ENCODE assay signal across 8 cellular contexts in the genomic region with DNA sequence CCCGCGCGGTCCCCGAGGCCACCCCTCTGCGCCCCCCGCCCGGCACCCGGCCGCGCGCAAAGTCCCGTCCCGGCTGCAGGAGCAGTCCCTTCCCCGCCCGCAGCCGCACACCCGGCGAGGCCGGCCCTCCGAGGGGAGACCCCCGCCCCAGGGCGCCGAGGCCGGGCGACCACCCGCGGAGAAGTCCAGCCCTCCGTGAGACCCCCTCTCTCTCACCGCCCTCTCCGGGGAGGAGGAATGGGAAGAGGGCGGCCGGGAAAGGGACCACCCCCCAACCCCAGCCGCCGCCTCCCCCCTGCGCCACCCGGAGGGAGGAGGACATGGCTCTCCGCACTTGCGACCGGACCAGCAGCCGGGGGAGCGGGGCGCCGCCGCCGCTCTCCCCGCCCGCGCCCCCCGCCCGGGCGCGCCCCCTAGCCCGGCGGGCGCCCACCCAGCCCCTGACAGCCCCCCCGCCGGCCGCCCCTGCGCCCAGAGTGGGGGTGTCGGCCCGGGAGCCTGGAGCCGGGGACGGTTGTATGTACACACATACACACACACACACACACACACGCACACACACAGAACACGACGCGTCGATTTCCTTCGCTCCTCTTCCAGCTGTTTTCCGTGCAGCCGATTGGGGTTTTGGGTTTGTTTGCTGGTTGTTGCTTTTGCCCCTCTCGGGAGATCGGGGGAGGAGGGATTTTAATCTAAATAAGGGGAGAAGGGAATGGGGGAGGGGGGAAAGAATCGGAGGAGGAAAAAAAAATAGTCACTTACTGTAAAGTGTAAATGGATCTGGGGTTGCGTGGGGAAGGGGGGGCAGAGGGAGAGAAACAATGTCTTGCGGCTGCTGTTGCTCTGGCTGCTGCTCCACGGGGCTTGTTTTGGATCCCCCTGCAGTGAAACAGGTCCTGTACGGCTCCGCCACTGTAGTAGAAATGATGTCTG. TPM values are rescaled to one million over a fixed set of nuclear protein-coding genes. Genes with fewer than 3 reads are reported as not detected.
DNase-seq lines count a peak whose midpoint lies in the region; ATAC-seq, FAIRE-seq and TF ChIP-seq lines count a peak whose summit lies in the region.

Gene ATXN1 (minus strand): TSS at position 925 of the 933 bp plus-strand sequence.

- peak; percentile 0 for ATAC-seq in HG02884 (IDR thresholded peaks at IDR 0.05; ENCODE audit: unreplicated experiment)
- no peak for ATAC-seq in HG03354 (IDR thresholded peaks at IDR 0.05; ENCODE audit: poor library complexity, severe bottlenecking, unreplicated experiment)

- H3K27me3 ChIP-seq in GM06990 (replicated peaks; ENCODE audit: control insufficient read depth, insufficient read depth, low read length), result no peaks in the 10 kb centered on the region
- no peaks in the 10 kb centered on the region for H3K27me3 ChIP-seq in astrocyte (ENCODE audit: insufficient read depth, low read length)
- H3K27me3 ChIP-seq in hepatocyte, result no peaks in the 10 kb centered on the region

- no peaks in the 10 kb centered on the region for H3K36me3 Mint-ChIP-seq in astrocyte (ENCODE audit: low read depth, unreplicated experiment)

- H3K4me3 Mint-ChIP-seq in astrocyte (ENCODE audit: unreplicated experiment), result peak within 1 kb of the TSS; percentile 100

- H3K4me2 ChIP-seq in astrocyte (ENCODE audit: low read length) (peak within 1 kb of the TSS; percentile 97), hepatocyte (peak within 1 kb of the TSS; percentile 88)

- H2AFZ ChIP-seq in astrocyte (ENCODE audit: low read depth, low read length) (peak within 1 kb of the TSS; percentile 50), hepatocyte (peak within 1 kb of the TSS; percentile 65)

- FAIRE-seq in astrocyte (lab: Jason Lieb, UNC), result no peak

- peaks cover 49% of the 10 kb centered on the region for H3K4me1 ChIP-seq in astrocyte (ENCODE audit: insufficient read depth, low read length)
- H3K4me1 ChIP-seq in hepatocyte (ENCODE audit: insufficient read depth), result peaks cover 31% of the 10 kb centered on the region

- TF ChIP-seq CTCF in GM06990 (IDR thresholded peaks at IDR 0.05; ENCODE audit: insufficient read depth, low read length, poor library complexity, severe bottlenecking) (no peak), astrocyte (IDR thresholded peaks at IDR 0.05; ENCODE audit: insufficient read depth, low read depth, low read length) (no peak), hepatocyte (IDR thresholded peaks at IDR 0.05; ENCODE audit: poor library complexity) (no peak)

- H3K4me3 ChIP-seq in GM06990 (replicated peaks; ENCODE audit: low read depth, low read length), result peak within 1 kb of the TSS; percentile 83
- peak within 1 kb of the TSS; percentile 84 for H3K4me3 ChIP-seq in astrocyte (ENCODE audit: insufficient read depth, low read depth, low read length)
- H3K4me3 ChIP-seq in hepatocyte, result peak within 1 kb of the TSS; percentile 68

- H3K27ac Mint-ChIP-seq in astrocyte (ENCODE audit: unreplicated experiment), result peak within 1 kb of the TSS; percentile 100

- DNase-seq in GM06990 (ENCODE audit: extremely low read depth, insufficient read length) (no peak), T-helper 1 cell (peak; percentile 24 to 48 (median 28)), astrocyte (ENCODE audit: low read depth) (no peak), hepatocyte (ENCODE audit: low spot score) (peak; percentile 80), pulmonary artery endothelial cell (ENCODE audit: low read depth, low spot score) (no peak), NCI-H345 treated with DMSO at 0.1 percent for 48 hours (lab: John Stamatoyannopoulos, UW; ENCODE audit: unreplicated experiment) (no peak)

- H4K20me1 ChIP-seq in astrocyte (ENCODE audit: insufficient read depth, low read length) (peaks cover 27% of the 10 kb centered on the region), hepatocyte (ENCODE audit: insufficient read depth, poor library complexity, severe bottlenecking) (peaks cover 3% of the 10 kb centered on the region)

- H3K27ac ChIP-seq in astrocyte (ENCODE audit: low read depth, low read length) (peak within 1 kb of the TSS; percentile 94), hepatocyte (peak within 1 kb of the TSS; percentile 94)

- H3K36me3 ChIP-seq in GM06990 (ENCODE audit: control insufficient read depth, insufficient read depth, low read length), result no peaks in the 10 kb centered on the region
- no peaks in the 10 kb centered on the region for H3K36me3 ChIP-seq in astrocyte (ENCODE audit: insufficient read depth, low read length)
- H3K36me3 ChIP-seq in hepatocyte (replicated peaks; ENCODE audit: insufficient read depth, low read depth), result no peaks in the 10 kb centered on the region

- H3K9me3 ChIP-seq in astrocyte (ENCODE audit: insufficient read depth, low read depth, low read length), result no peaks in the 10 kb centered on the region
- H3K9me3 ChIP-seq in hepatocyte (ENCODE audit: low read depth), result no peaks in the 10 kb centered on the region

- H3K9me2 ChIP-seq in hepatocyte (replicated peaks; ENCODE audit: insufficient read depth), result no peaks in the 10 kb centered on the region

- H3K4me1 Mint-ChIP-seq in astrocyte (ENCODE audit: low read depth, unreplicated experiment), result peaks cover 44% of the 10 kb centered on the region

- H3K9ac ChIP-seq in astrocyte (ENCODE audit: low read length), result peak within 1 kb of the TSS; percentile 99

- H3K27me3 Mint-ChIP-seq in astrocyte (ENCODE audit: low read depth, unreplicated experiment), result no peaks in the 10 kb centered on the region

- H3K79me2 ChIP-seq in astrocyte (ENCODE audit: insufficient read depth, low read length) (peaks cover 64% of the 10 kb centered on the region), hepatocyte (peaks cover 34% of the 10 kb centered on the region)

- H3K9me3 Mint-ChIP-seq in astrocyte (ENCODE audit: unreplicated experiment), result no peaks in the 10 kb centered on the region

- WGBS in hepatocyte (ENCODE audit: low lambda C conversion rate, missing lambda C conversion rate), result under 1% methylated on average over 21 of the region's 79 CpGs

RNA-seq across cellular contexts. Expression of gene ATXN1, which starts in this region (rescaled TPM):
- total RNA-seq in astrocyte, result 68.3 and 70.9 TPM in 2 replicates
- total RNA-seq in hepatocyte, result 28.7 and 32.6 TPM in 2 replicates
- polyA plus RNA-seq in hepatocyte, result 14.7 and 16.3 TPM in 2 replicates
- 14.2 and 15.9 TPM in 2 replicates for total RNA-seq in pulmonary artery endothelial cell

Comparison
In these comparisons a context has a peak if more than half of its experiments do, and no peak if none do; other contexts are left out.
1. DNase-seq: peak in T-helper 1 cell (5 of 5) and hepatocyte (single experiment); none in GM06990 (single experiment), astrocyte (single experiment), pulmonary artery endothelial cell (single experiment) and NCI-H345 treated with DMSO at 0.1 percent for 48 hours (single experiment).
2. Peak in every context shown above with its lines, with median percentiles within 50 percentile points of each other: H3K4me3 ChIP-seq.